In the genomic region with DNA sequence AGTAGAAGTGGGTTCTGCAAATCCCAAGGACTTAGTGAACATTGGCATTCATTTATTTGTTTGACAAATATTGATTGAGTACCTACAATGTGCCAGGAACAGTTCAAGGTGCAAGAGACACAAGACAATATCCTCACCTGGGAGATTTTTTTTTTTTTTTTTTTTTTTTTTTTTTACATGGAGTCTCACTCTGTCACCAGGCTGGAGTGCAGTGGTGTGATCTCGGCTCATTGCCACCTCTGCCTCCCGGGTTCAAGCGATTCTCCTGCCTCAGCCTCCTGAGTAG, we compare ENCODE assay signal across 5 cellular contexts. TPM values are rescaled to one million over a fixed set of nuclear protein-coding genes. Genes with fewer than 3 reads are reported as not detected.
"Had no signal": no experiment of that assay in that cellular context is flagged by ENCODE, and none has a peak within 500 bp of the region (broad histone marks: within the 10 kb centered on the region; RNA-seq: fewer than 3 reads in every experiment).

No MANE protein-coding gene starts in this region.

RNA-seq across cellular contexts. Expression of gene HPN, which starts 13.0 kb away (rescaled TPM):
- total RNA-seq: activated CD4-positive, alpha-beta memory T cell treated with anti-CD3 and anti-CD28 coated beads, Interleukin-2, amount 10 ng/mL, durations not matched to agents 7 days and 5 days; activated CD8-positive, alpha-beta memory T cell treated with anti-CD3 and anti-CD28 coated beads, Interleukin-2, amount 10 ng/mL, durations not matched to agents 7 days and 5 days; RPMI7951; SJSA1 had no signal
- polyA plus RNA-seq: aorta had no signal
